8 cellular contexts compared by ENCODE assay signal in the genomic region with DNA sequence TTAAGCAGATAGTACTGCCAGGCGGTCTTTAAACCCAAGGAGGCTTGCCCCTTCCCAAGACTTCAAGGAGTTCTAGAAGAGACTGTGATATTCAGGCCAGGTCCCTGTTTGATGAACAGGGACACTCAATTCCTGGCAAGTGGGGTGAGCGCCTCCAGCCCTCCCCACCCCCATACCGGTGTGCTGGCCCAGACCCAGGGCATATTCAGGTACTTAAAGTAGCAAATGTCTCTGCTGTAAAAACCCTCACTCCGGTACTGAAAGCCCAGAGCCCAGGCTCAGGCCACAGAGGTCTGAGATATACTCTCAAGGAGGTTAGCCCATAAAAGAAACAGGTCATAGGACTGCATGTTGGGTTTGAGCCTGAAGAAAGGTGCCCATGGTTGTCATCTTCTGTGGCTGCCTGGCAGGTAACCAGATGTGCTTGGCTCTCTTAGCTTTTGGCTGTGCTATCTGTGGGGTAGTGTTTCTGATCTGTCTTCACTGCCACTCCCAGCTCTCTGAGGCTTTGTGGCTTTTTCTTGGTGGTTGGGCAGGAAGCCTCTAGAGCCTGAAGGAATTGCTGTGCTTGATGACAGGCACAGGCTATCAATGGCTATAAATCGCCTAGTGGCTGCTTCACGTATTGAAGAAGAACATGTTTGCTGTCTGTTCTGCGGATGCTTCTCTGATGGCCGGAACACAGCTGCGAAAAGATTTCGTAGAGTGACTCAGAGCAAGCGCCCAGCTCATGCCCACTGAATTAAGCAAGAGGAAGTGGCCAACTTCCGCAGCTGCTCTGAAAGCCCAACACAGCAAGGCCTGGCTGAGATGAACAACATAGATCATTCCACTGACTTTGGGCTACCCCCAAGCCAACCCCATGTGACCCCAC.
DNase-seq lines count a peak whose midpoint lies in the region; ATAC-seq and TF ChIP-seq lines count a peak whose summit lies in the region.

No MANE protein-coding gene starts in this region.

- no peak for TF ChIP-seq POLR2A in adrenal gland (IDR thresholded peaks at IDR 0.05)

- ATAC-seq in GM18508 (IDR thresholded peaks at IDR 0.05; ENCODE audit: insufficient read depth, unreplicated experiment) = peak; percentile 70
- peak; percentile 84 for ATAC-seq in HG03039 (IDR thresholded peaks at IDR 0.05; ENCODE audit: unreplicated experiment)

- WGBS in adrenal gland, 4 donors = 73 to 87% (median 78%) methylated on average over 11 to 12 of the region's 12 CpGs

- peak overlapping the region in 3 of 5 donors; percentile 59 to 87 (median 73) for H3K27ac ChIP-seq in adrenal gland

- TF ChIP-seq CTCF in adrenal gland (IDR thresholded peaks at IDR 0.05) = peak in 4 of 6 experiments; percentile 17 to 44 (median 32)
- TF ChIP-seq CTCF in kidney epithelial cell (IDR thresholded peaks at IDR 0.05; ENCODE audit: insufficient read depth, low read length, poor library complexity, severe bottlenecking) = no peak

- H3K4me1 ChIP-seq in adrenal gland (replicated peaks in 1 of 2) = peaks cover 6 to 28% of the 10 kb centered on the region in 2 donors

- DNase-seq in SW 1271 (lab: John Stamatoyannopoulos, UW) (peak; percentile 79 to 85), adrenal gland (peak in 6 of 7 donors; percentile 54 to 84 (median 65)), kidney epithelial cell (ENCODE audit: low read depth) (peak; percentile 34), LoVo (ENCODE audit: low spot score) (no peak), NCI-H2196 treated with DMSO at 0.1 percent for 48 hours (lab: John Stamatoyannopoulos, UW; ENCODE audit: unreplicated experiment) (no peak)
- DNase-seq in stimulated activated CD4-positive, alpha-beta T cell treated with anti-CD3 and anti-CD28 coated beads, TNF-alpha, amount 100 ng/mL, for 24 hours (ENCODE audit: low read depth in 3 of 3) = peak; percentile 37 to 61 (median 43)

- intact Hi-C loops in adrenal gland (cut with DNase I) = no loop called here

- no peaks in the 10 kb centered on the region for H3K9me3 ChIP-seq in adrenal gland (replicated peaks in 1 of 3)

- H3K4me3 ChIP-seq in adrenal gland = no peak overlapping the region
- no peak overlapping the region for H3K4me3 ChIP-seq in kidney epithelial cell (ENCODE audit: low read depth, low read length)

- H3K36me3 ChIP-seq in adrenal gland (replicated peaks in 1 of 2) (no peaks in the 10 kb centered on the region), kidney epithelial cell (ENCODE audit: control insufficient read depth, insufficient read depth, low read length) (no peaks in the 10 kb centered on the region)

- no peaks in the 10 kb centered on the region for H3K27me3 ChIP-seq in adrenal gland
- no peaks in the 10 kb centered on the region for H3K27me3 ChIP-seq in kidney epithelial cell (ENCODE audit: control insufficient read depth, insufficient read depth, low read length)

Comparison
In these comparisons a context has a peak if more than half of its experiments do, and no peak if none do; other contexts are left out.
1. DNase-seq: peak in SW 1271 (2 of 2), adrenal gland (6 of 7), kidney epithelial cell (single experiment) and stimulated activated CD4-positive, alpha-beta T cell treated with anti-CD3 and anti-CD28 coated beads, TNF-alpha, amount 100 ng/mL, for 24 hours (3 of 3); none in LoVo (single experiment) and NCI-H2196 treated with DMSO at 0.1 percent for 48 hours (single experiment).